Comparison of ENCODE assay signal across 14 cellular contexts in genomic region chr4:142850478-142850877, GRCh38. TPM values are rescaled to one million over a fixed set of nuclear protein-coding genes. Genes with fewer than 3 reads are reported as not detected.
DNase-seq lines count a peak whose midpoint lies in the region; ATAC-seq, FAIRE-seq and TF ChIP-seq lines count a peak whose summit lies in the region.
"Had no signal": no experiment of that assay in that cellular context is flagged by ENCODE, and none has a peak within 500 bp of the region (broad histone marks: within the 10 kb centered on the region; RNA-seq: fewer than 3 reads in every experiment).

No MANE protein-coding gene starts in this region.

- no peaks in the 10 kb centered on the region for H4K20me1 ChIP-seq in HepG2 (ENCODE audit: insufficient read depth, low read length)

- CTCF ChIA-PET in HepG2 (lab: Yijun Ruan, JAX; ENCODE audit: low intra/inter-chr PET ratio, low total read pairs): no interaction called here

- in situ Hi-C loops in HepG2 (cut with HindIII; ENCODE audit: extremely low pct_ligation_motif_present, low pct_unique_long_range_greater_than_20kb): no loop called here

- DNase-seq in HepG2 (ENCODE audit: low spot score): no peak
- no peak for DNase-seq in right lobe of liver
- DNase-seq in SK-N-DZ (ENCODE audit: low spot score): peak; percentile 37
- DNase-seq in fibroblast of the aortic adventitia (ENCODE audit: low read depth): peak; percentile 14
- no peak for DNase-seq in omental fat pad (ENCODE audit: low spot score)
- no peak for DNase-seq in NOMO-1 treated with dmso at 0.1 percent for 144 hours (lab: John Stamatoyannopoulos, UW; ENCODE audit: unreplicated experiment)
- DNase-seq: gastrocnemius medialis; KG1; left ventricle myocardium superior; ovary; stimulated activated CD4-positive, alpha-beta T cell treated with anti-CD3 and anti-CD28 coated beads, Interleukin-2, amount 100 ng/mL, for 48 hours had no signal

- no peak overlapping the region for H3K9ac ChIP-seq in HepG2 (ENCODE audit: insufficient read depth, low read depth, low read length)

- ATAC-seq in HepG2 (peak; percentile 54; the same call in 2 of the 3 replicates), right lobe of liver (no peak), GM18519 (IDR thresholded peaks at IDR 0.05; ENCODE audit: low FRiP score, unreplicated experiment) (no peak), omental fat pad (ENCODE audit: low FRiP score) (no peak), HG02642 (IDR thresholded peaks at IDR 0.05; ENCODE audit: poor library complexity, unreplicated experiment) (no peak)
- ATAC-seq: gastrocnemius medialis, left ventricle myocardium superior, Right ventricle myocardium inferior had no signal

- TF ChIP-seq POLR2A in HepG2 (IDR thresholded peaks at IDR 0.05; ENCODE audit: insufficient read depth in 1 of 2, low read depth in 2 of 2, low read length in 2 of 2): no peak
- TF ChIP-seq POLR2A in right lobe of liver (IDR thresholded peaks at IDR 0.05): no peak

- H3K4me3 ChIP-seq in HepG2 (replicated peaks in 1 of 3; ENCODE audit: insufficient read depth in 1 of 3, low read depth in 2 of 3, low read length in 3 of 3): no peak overlapping the region
- H3K4me3 ChIP-seq in right lobe of liver: no peak overlapping the region
- H3K4me3 ChIP-seq in fibroblast of the aortic adventitia (ENCODE audit: low read depth, low read length): no peak overlapping the region
- H3K4me3 ChIP-seq: gastrocnemius medialis, ovary had no signal

- intact Hi-C loops in HepG2 (cut with micrococcal nuclease; ENCODE audit: unreplicated experiment): no loop called here
- intact Hi-C loops in right lobe of liver (cut with DNase I): no loop called here

- H3K36me3 ChIP-seq in HepG2 (replicated peaks in 1 of 2; ENCODE audit: control insufficient read depth in 1 of 2, insufficient read depth in 2 of 2, low read length in 2 of 2) (no peaks in the 10 kb centered on the region), right lobe of liver (no peaks in the 10 kb centered on the region)
- H3K36me3 ChIP-seq: gastrocnemius medialis, ovary had no signal

- TF ChIP-seq CTCF in HepG2 (CRISPR knock-in tag; IDR thresholded peaks at IDR 0.05) (no peak), right lobe of liver (IDR thresholded peaks at IDR 0.05) (no peak), fibroblast of the aortic adventitia (IDR thresholded peaks at IDR 0.05; ENCODE audit: insufficient read depth, low read length) (peak; percentile 62), omental fat pad (IDR thresholded peaks at IDR 0.05) (no peak)

- H3K9me3 ChIP-seq in HepG2 (ENCODE audit: low read length) (no peaks in the 10 kb centered on the region), right lobe of liver (no peaks in the 10 kb centered on the region)
- H3K9me3 ChIP-seq: gastrocnemius medialis, ovary had no signal

- TF ChIP-seq EP300 in HepG2 (IDR thresholded peaks at IDR 0.05; ENCODE audit: low read depth in 2 of 2, low read length in 2 of 2) (no peak), HepG2 (CRISPR knock-in tag; IDR thresholded peaks at IDR 0.05; ENCODE audit: borderline replicate concordance) (no peak)

- FAIRE-seq in HepG2 (lab: Jason Lieb, UNC): no peak

- H3K27ac ChIP-seq in HepG2 (ENCODE audit: extremely low read length, insufficient read depth, low read length) (no peak overlapping the region), right lobe of liver (no peak overlapping the region)
- H3K27ac ChIP-seq: gastrocnemius medialis, ovary had no signal

- H3K79me2 ChIP-seq in HepG2 (ENCODE audit: insufficient read depth, low read length): no peaks in the 10 kb centered on the region

- H3K27me3 ChIP-seq in HepG2 (ENCODE audit: control insufficient read depth in 1 of 2, insufficient read depth in 2 of 2, low read length in 2 of 2): peaks cover 2 to 13% of the 10 kb centered on the region in 2 experiments; a peak in 4 of 5 replicates
- peaks cover 0 to 6% of the 10 kb centered on the region in 2 donors for H3K27me3 ChIP-seq in right lobe of liver
- H3K27me3 ChIP-seq: gastrocnemius medialis, ovary had no signal

- no peaks in the 10 kb centered on the region for H3K4me1 ChIP-seq in HepG2 (ENCODE audit: insufficient read depth, low read length)
- peaks cover 0 to 18% (median 3%) of the 10 kb centered on the region in 4 donors for H3K4me1 ChIP-seq in right lobe of liver
- H3K4me1 ChIP-seq: gastrocnemius medialis had no signal

- WGBS in HepG2 (ENCODE audit: low lambda C conversion rate): 16% methylated on average over 4 of the region's 4 CpGs
- WGBS in right lobe of liver (ENCODE audit: insufficient coverage, low coverage, low lambda C conversion rate, missing lambda C conversion rate): 56% methylated on average over 4 of the region's 4 CpGs

- H3K4me2 ChIP-seq in HepG2 (ENCODE audit: low read depth, low read length): no peak overlapping the region

- no TSS peak for BruUV-seq in HepG2 (replicated peaks; lab: Mats Ljungman, UMichigan)

- POLR2A ChIA-PET in HepG2 (lab: Yijun Ruan, JAX): no interaction called here

- H2AFZ ChIP-seq in HepG2 (ENCODE audit: low read length): no peak overlapping the region

- TF ChIP-seq RAD21 in HepG2 (CRISPR knock-in tag; IDR thresholded peaks at IDR 0.05): no peak

TF ChIP-seq in HepG2, 621 proteins besides CTCF, POLR2A, EP300 and RAD21 (continues in another document):
- TF ChIP-seq FOSL1 (CRISPR knock-in tag; IDR thresholded peaks at IDR 0.05; ENCODE audit: borderline replicate concordance): no peak
- no peak for TF ChIP-seq HBP1 (CRISPR knock-in tag; IDR thresholded peaks at IDR 0.05; ENCODE audit: low read depth)
- no peak for TF ChIP-seq TSC22D2 (CRISPR knock-in tag; IDR thresholded peaks at IDR 0.05; ENCODE audit: borderline replicate concordance)
- TF ChIP-seq ZFAT (CRISPR knock-in tag; conservative IDR thresholded peaks at IDR 0.05): no peak
- TF ChIP-seq ZSCAN20 (CRISPR knock-in tag; IDR thresholded peaks at IDR 0.05; ENCODE audit: borderline replicate concordance): no peak
- no peak for TF ChIP-seq ZNF83 (CRISPR knock-in tag; IDR thresholded peaks at IDR 0.05; ENCODE audit: borderline replicate concordance)
- no peak for TF ChIP-seq ZNF256 (CRISPR knock-in tag; conservative IDR thresholded peaks at IDR 0.05)
- no peak for TF ChIP-seq ZC3H13 (CRISPR knock-in tag; IDR thresholded peaks at IDR 0.05)
- TF ChIP-seq ZFP36L2 (CRISPR knock-in tag; IDR thresholded peaks at IDR 0.05): no peak
- TF ChIP-seq ZNF552 (CRISPR knock-in tag; IDR thresholded peaks at IDR 0.05; ENCODE audit: borderline replicate concordance): no peak
- TF ChIP-seq SP140L (CRISPR knock-in tag; IDR thresholded peaks at IDR 0.05; ENCODE audit: borderline replicate concordance): no peak
- no peak for TF ChIP-seq HDAC2 (CRISPR knock-in tag; IDR thresholded peaks at IDR 0.05)
- no peak for TF ChIP-seq ETS1 (CRISPR knock-in tag; IDR thresholded peaks at IDR 0.05)

RNA-seq across cellular contexts. Expression of gene INPP4B, which starts 4.4 kb away (rescaled TPM):
- not detected in 2 replicates for total RNA-seq in HepG2 (2016; rRNA removed; fragmentation: Illumina TruSeq; extraction: Trizol)
- not detected in 2 replicates for total RNA-seq in HepG2 (2016; cell fraction: cytosol; rRNA removed; fragmentation: Illumina TruSeq; extraction: Trizol; ENCODE audit: low read depth)
- not detected in 2 replicates for total RNA-seq in HepG2 (2016; cell fraction: insoluble cytoplasmic fraction; rRNA removed; fragmentation: Illumina TruSeq; extraction: Trizol)
- total RNA-seq in HepG2 (2016; cell fraction: membrane; rRNA removed; fragmentation: Illumina TruSeq; extraction: Trizol): not detected in 2 replicates
- not detected in 2 replicates for total RNA-seq in HepG2 (2016; cell fraction: nucleus; rRNA removed; fragmentation: Illumina TruSeq; extraction: Trizol)
- polyA plus RNA-seq in HepG2 (2011; rRNA removed): not detected in 2 replicates
- not detected in 2 replicates for polyA plus RNA-seq in HepG2 (2011; cell fraction: cytosol; rRNA removed)
- not detected in 2 replicates for polyA plus RNA-seq in HepG2 (2011; cell fraction: nucleus; rRNA removed)
- not detected in 2 replicates for polyA plus RNA-seq in HepG2 (2012)
- polyA plus RNA-seq in HepG2 (2016; cell fraction: cytosol; fragmentation: Illumina TruSeq; extraction: Trizol; ENCODE audit: low read depth): not detected in 2 replicates
- not detected in 2 replicates for polyA plus RNA-seq in HepG2 (2016; cell fraction: insoluble cytoplasmic fraction; fragmentation: Illumina TruSeq; extraction: Trizol; ENCODE audit: low read depth)
- polyA plus RNA-seq in HepG2 (2016; cell fraction: membrane; fragmentation: Illumina TruSeq; extraction: Trizol; ENCODE audit: low read depth): not detected in 2 replicates
- polyA plus RNA-seq in HepG2 (2016; cell fraction: nucleus; fragmentation: Illumina TruSeq; extraction: Trizol; ENCODE audit: insufficient read depth, low read depth): not detected in 2 replicates
- 0.14 TPM in 1 of 2 replicates, not detected in the other for polyA minus RNA-seq in HepG2 (2011; rRNA and poly(A)+ RNA removed; ENCODE audit: low replicate concordance)
- polyA minus RNA-seq in HepG2 (2011; cell fraction: cytosol; rRNA and poly(A)+ RNA removed): not detected in 2 replicates
- polyA minus RNA-seq in HepG2 (2011; cell fraction: nucleus; rRNA and poly(A)+ RNA removed): not detected in 2 replicates
- 1 to 10 TPM in 5 of 6 experiments, under 1 TPM in 1; 0.73 to 5.0 (median 1.6) TPM for total RNA-seq in right lobe of liver
- polyA plus RNA-seq in SK-N-DZ (2014; cell fraction: cytosol; rRNA removed): 1.2 and 1.3 TPM in 2 replicates
- polyA plus RNA-seq in SK-N-DZ (2014; cell fraction: nucleus; rRNA removed): 0.81 and 3.8 TPM in 2 replicates
- 3.8 and 54.2 TPM in 2 replicates for total RNA-seq in fibroblast of the aortic adventitia (ENCODE audit: low replicate concordance)
- 10 to 100 TPM in 3 of 4 donors, 1 to 10 TPM in 1; 6.6 to 54.2 (median 14.2) TPM for total RNA-seq in omental fat pad

Comparison
In these comparisons a context has a peak if more than half of its experiments do, and no peak if none do; other contexts are left out.
1. DNase-seq: peak in SK-N-DZ (single experiment) and fibroblast of the aortic adventitia (single experiment); none in HepG2 (single experiment), right lobe of liver (0 of 3), omental fat pad (single experiment) and NOMO-1 treated with dmso at 0.1 percent for 144 hours (single experiment).